ENCODE assay signal across 8 cellular contexts in the genomic region with DNA sequence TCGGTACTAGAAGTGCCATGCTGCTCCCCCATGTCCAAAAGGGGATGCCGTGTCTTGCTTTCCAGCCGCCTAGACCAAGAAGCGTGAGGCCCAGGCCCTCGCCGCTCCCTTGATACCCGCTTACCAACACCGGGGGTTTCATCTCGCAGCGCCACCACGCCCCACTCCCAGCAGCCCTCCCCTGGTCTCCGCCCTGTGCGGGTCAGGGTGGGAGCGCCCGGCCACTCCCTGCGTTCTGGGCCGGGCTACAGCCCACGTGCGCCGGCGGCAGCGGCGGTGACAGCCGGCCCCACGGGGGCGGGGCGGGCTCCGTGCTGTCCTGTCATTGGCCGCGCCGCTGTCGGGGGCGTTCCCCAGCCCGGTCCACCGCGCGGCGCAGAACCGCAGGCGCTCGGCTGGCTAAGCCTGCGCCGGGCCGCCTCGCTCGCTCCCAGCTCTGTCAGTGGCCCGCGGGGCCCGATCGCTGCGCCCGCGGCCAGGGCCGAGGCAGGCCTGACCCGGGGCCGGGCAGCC. TPM values are rescaled to one million over a fixed set of nuclear protein-coding genes. Genes with fewer than 3 reads are reported as not detected.
DNase-seq lines count a peak whose midpoint lies in the region; ATAC-seq and TF ChIP-seq lines count a peak whose summit lies in the region.

A gene with protein sequence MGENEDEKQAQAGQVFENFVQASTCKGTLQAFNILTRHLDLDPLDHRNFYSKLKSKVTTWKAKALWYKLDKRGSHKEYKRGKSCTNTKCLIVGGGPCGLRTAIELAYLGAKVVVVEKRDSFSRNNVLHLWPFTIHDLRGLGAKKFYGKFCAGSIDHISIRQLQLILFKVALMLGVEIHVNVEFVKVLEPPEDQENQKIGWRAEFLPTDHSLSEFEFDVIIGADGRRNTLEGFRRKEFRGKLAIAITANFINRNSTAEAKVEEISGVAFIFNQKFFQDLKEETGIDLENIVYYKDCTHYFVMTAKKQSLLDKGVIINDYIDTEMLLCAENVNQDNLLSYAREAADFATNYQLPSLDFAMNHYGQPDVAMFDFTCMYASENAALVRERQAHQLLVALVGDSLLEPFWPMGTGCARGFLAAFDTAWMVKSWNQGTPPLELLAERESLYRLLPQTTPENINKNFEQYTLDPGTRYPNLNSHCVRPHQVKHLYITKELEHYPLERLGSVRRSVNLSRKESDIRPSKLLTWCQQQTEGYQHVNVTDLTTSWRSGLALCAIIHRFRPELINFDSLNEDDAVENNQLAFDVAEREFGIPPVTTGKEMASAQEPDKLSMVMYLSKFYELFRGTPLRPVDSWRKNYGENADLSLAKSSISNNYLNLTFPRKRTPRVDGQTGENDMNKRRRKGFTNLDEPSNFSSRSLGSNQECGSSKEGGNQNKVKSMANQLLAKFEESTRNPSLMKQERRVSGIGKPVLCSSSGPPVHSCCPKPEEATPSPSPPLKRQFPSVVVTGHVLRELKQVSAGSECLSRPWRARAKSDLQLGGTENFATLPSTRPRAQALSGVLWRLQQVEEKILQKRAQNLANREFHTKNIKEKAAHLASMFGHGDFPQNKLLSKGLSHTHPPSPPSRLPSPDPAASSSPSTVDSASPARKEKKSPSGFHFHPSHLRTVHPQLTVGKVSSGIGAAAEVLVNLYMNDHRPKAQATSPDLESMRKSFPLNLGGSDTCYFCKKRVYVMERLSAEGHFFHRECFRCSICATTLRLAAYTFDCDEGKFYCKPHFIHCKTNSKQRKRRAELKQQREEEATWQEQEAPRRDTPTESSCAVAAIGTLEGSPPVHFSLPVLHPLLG (plus strand): TSS at position 390 of the 513 bp plus-strand sequence. CDS start 51,566 bp downstream, outside the sequence.

- in situ Hi-C loops in Caki2 (cut with HindIII; ENCODE audit: low pct_unique_long_range_greater_than_20kb, low sequenced_read_pairs), result no loop called here

- H3K4me3 ChIP-seq in HUES64 (ENCODE audit: low read length) (peak within 1 kb of the TSS; percentile 64), PC-3 (ENCODE audit: low read length) (peak within 1 kb of the TSS; percentile 93), epithelial cell of proximal tubule (ENCODE audit: low read depth, low read length) (peak within 1 kb of the TSS; percentile 88), mucosa of rectum (ENCODE audit: low read length in 2 of 2) (peak within 1 kb of the TSS; percentile 93 to 94)

- peak within 1 kb of the TSS; percentile 89 for H2AFZ ChIP-seq in PC-3 (ENCODE audit: low read length)

- no TSS peak for BruUV-seq in PC-3 (replicated peaks; lab: Mats Ljungman, UMichigan)

- H3F3A ChIP-seq in PC-3 (ENCODE audit: low read length, unreplicated experiment), result no peaks in the 10 kb centered on the region

- TF ChIP-seq CTCF in PC-3 (conservative IDR thresholded peaks at IDR 0.05; ENCODE audit: low read depth, low read length) (no peak), epithelial cell of proximal tubule (conservative IDR thresholded peaks at IDR 0.05; ENCODE audit: low read depth, low read length) (no peak)

- DNase-seq in Caki2 (ENCODE audit: low read depth) (peak; percentile 87), PC-3 (peak; percentile 92), epithelial cell of proximal tubule (ENCODE audit: low read depth) (no peak)
- peak; percentile 87 for DNase-seq in activated T-cell treated with anti-CD3 and anti-CD28 coated beads, Interleukin-2, amount 50 U/mL, for 1 hour
- DNase-seq in stimulated activated CD8-positive, alpha-beta memory T cell treated with anti-CD3 and anti-CD28 coated beads, Interleukin-4, amount 100 ng/mL, for 4 hours (ENCODE audit: low read depth in 2 of 2, low spot score in 1 of 2), result peak; percentile 43 to 71

- H3K9ac ChIP-seq in HUES64 (ENCODE audit: low read depth, low read length) (no peak within 1 kb of the TSS), PC-3 (ENCODE audit: low read length) (peak within 1 kb of the TSS; percentile 79), mucosa of rectum (ENCODE audit: low read depth in 1 of 2, low read length in 2 of 2) (peak within 1 kb of the TSS; percentile 88 to 93)

- H4K20me1 ChIP-seq in PC-3 (ENCODE audit: low read length), result peaks cover 33% of the 10 kb centered on the region

- H3K27me3 ChIP-seq in HUES64 (ENCODE audit: insufficient read depth, low read length), result peaks cover 47% of the 10 kb centered on the region
- H3K27me3 ChIP-seq in PC-3 (ENCODE audit: low read length), result no peaks in the 10 kb centered on the region
- no peaks in the 10 kb centered on the region for H3K27me3 ChIP-seq in mucosa of rectum (ENCODE audit: control insufficient read depth in 2 of 2, insufficient read depth in 2 of 2, low read length in 2 of 2)

- peak; percentile 96 for ATAC-seq in GM21526 (IDR thresholded peaks at IDR 0.05; ENCODE audit: low FRiP score, unreplicated experiment)
- peak; percentile 90 for ATAC-seq in PC-3

- no peaks in the 10 kb centered on the region for H3K36me3 ChIP-seq in HUES64 (ENCODE audit: insufficient read depth, low read length)
- peaks cover 9% of the 10 kb centered on the region; the same call in 1 of the 2 replicates for H3K36me3 ChIP-seq in PC-3 (ENCODE audit: low read depth, low read length)
- peaks cover 0 to 4% of the 10 kb centered on the region in 2 donors for H3K36me3 ChIP-seq in mucosa of rectum (ENCODE audit: control insufficient read depth in 2 of 2, insufficient read depth in 2 of 2, low read length in 2 of 2)

- H3K9me3 ChIP-seq in HUES64 (ENCODE audit: insufficient read depth, low read depth, low read length) (no peaks in the 10 kb centered on the region), PC-3 (ENCODE audit: low read length) (no peaks in the 10 kb centered on the region), mucosa of rectum (ENCODE audit: control insufficient read depth in 2 of 2, low read length in 2 of 2) (no peaks in the 10 kb centered on the region)

- POLR2A ChIA-PET in PC-3 (lab: Charles Lee; ENCODE audit: unreplicated experiment), result interaction anchor here (0.5 to 1.2 kb wide), 7 partner anchors 8 to 1066 kb away, joined by 3 to 12 read pairs (median 6); no protein-coding TSS in a partner anchor

- peaks cover 8% of the 10 kb centered on the region; the same call in 1 of the 2 replicates for H3K4me1 ChIP-seq in HUES64 (ENCODE audit: insufficient read depth, low read length)
- H3K4me1 ChIP-seq in PC-3 (ENCODE audit: insufficient read depth, low read length), result peaks cover 26% of the 10 kb centered on the region
- peaks cover 11 to 28% of the 10 kb centered on the region in 2 donors for H3K4me1 ChIP-seq in mucosa of rectum (ENCODE audit: control insufficient read depth in 2 of 2, insufficient read depth in 2 of 2, low read length in 2 of 2)

- peak within 1 kb of the TSS; percentile 97 for H3K4me2 ChIP-seq in PC-3 (ENCODE audit: low read length)

- intact Hi-C loops in PC-3 (cut with micrococcal nuclease), result loop anchor here (2.0 to 5.0 kb wide), 2 partner anchors 23 to 52 kb away; no protein-coding TSS in a partner anchor

- H3K79me2 ChIP-seq in PC-3 (ENCODE audit: low read length), result peaks cover 46% of the 10 kb centered on the region

- WGBS in HUES64, result under 1% methylated on average over 56 of the region's 56 CpGs

- no peaks in the 10 kb centered on the region for H3K9me2 ChIP-seq in PC-3 (replicated peaks; ENCODE audit: low read length)

- CTCF ChIA-PET in PC-3 (lab: Charles Lee), result no interaction called here

- H3K27ac ChIP-seq in HUES64 (ENCODE audit: low read depth, low read length) (no peak within 1 kb of the TSS), PC-3 (ENCODE audit: low read length) (peak within 1 kb of the TSS; percentile 54), mucosa of rectum (ENCODE audit: low read depth in 2 of 2, low read length in 2 of 2) (peak within 1 kb of the TSS; percentile 88 to 92)

RNA-seq across cellular contexts. Expression of the gene that starts here (rescaled TPM):
- 54.2 and 69.9 TPM in 2 replicates for total RNA-seq in Caki2 (2014; rRNA removed; shearing (Covaris generic); ENCODE audit: low replicate concordance)
- polyA plus RNA-seq in HUES64 (2013, experiment 1 of 2), result 2.5 TPM
- polyA plus RNA-seq in HUES64 (2013, experiment 2 of 2), result 1.2 TPM
- total RNA-seq in PC-3 (2014; rRNA removed), result 50.1 and 62.9 TPM in 2 replicates
- total RNA-seq in epithelial cell of proximal tubule, result 104 and 148 TPM in 2 replicates
